8 cellular contexts compared by ENCODE assay signal in genomic region chr11:64777449-64778222, GRCh38. TPM values are rescaled to one million over a fixed set of nuclear protein-coding genes. Genes with fewer than 3 reads are reported as not detected.
DNase-seq lines count a peak whose midpoint lies in the region; ATAC-seq, FAIRE-seq and TF ChIP-seq lines count a peak whose summit lies in the region.

No MANE protein-coding gene starts in this region.

- CTCF ChIA-PET in endothelial cell of umbilical vein (lab: Charles Lee) = interaction anchor here (0.8 to 1.4 kb wide), 2 partner anchors 13 to 14 kb away, joined by 3 to 6 read pairs; no protein-coding TSS in a partner anchor

- intact Hi-C loops in endothelial cell of umbilical vein (cut with micrococcal nuclease) = loop anchor here (1.0 to 2.0 kb wide), 3 partner anchors 25 to 509 kb away; partner anchors contain the start of gene MAP4K2

- TF ChIP-seq POLR2A in endothelial cell of umbilical vein (IDR thresholded peaks at IDR 0.05; ENCODE audit: low read depth, low read length) = peak; percentile 58

- DNase-seq in NCI-H82 treated with DMSO at 0.1 percent for 48 hours (lab: John Stamatoyannopoulos, UW; ENCODE audit: unreplicated experiment) (peak; percentile 15), endothelial cell of umbilical vein (ENCODE audit: low read depth, low spot score) (peak; percentile 85), midbrain (lab: John Stamatoyannopoulos, UW) (peak; percentile 86)
- DNase-seq in activated CD8-positive, alpha-beta memory T cell treated with anti-CD3 and anti-CD28 coated beads, Interleukin-2, amount 50 U/mL, for 48 hours = peak; percentile 90
- peak; percentile 62 for DNase-seq in stimulated activated CD8-positive, alpha-beta memory T cell treated with anti-CD3 and anti-CD28 coated beads, Interleukin-15, amount 100 ng/mL, for 24 hours (ENCODE audit: low read depth)

- no peak for FAIRE-seq in endothelial cell of umbilical vein (lab: Jason Lieb, UNC)

- peaks cover 31% of the 10 kb centered on the region for H3K4me1 ChIP-seq in endothelial cell of umbilical vein (ENCODE audit: control insufficient read depth, extremely low read depth, insufficient read depth, low read length)

- H3K4me3 ChIP-seq in GM08714 (ENCODE audit: low read length) (peak overlapping the region; percentile 91), endothelial cell of umbilical vein (replicated peaks in 1 of 3; ENCODE audit: insufficient read depth in 1 of 3, low read depth in 1 of 3, low read length in 3 of 3) (peak overlapping the region; percentile 7 to 85 (median 75))

- ATAC-seq in HG03135 (IDR thresholded peaks at IDR 0.05; ENCODE audit: unreplicated experiment) (peak; percentile 23), GM18858 (IDR thresholded peaks at IDR 0.05; ENCODE audit: unreplicated experiment) (no peak)

- no peaks in the 10 kb centered on the region for H3K27me3 ChIP-seq in endothelial cell of umbilical vein (ENCODE audit: control insufficient read depth in 2 of 2, insufficient read depth in 2 of 2, low read length in 2 of 2)

- H3K4me2 ChIP-seq in endothelial cell of umbilical vein (ENCODE audit: insufficient read depth, low read length) = peak overlapping the region; percentile 91

- no peaks in the 10 kb centered on the region for H3K9me3 ChIP-seq in endothelial cell of umbilical vein (replicated peaks; ENCODE audit: control insufficient read depth, insufficient read depth, low read length)

- peaks cover 50% of the 10 kb centered on the region for H3K79me2 ChIP-seq in endothelial cell of umbilical vein (ENCODE audit: control insufficient read depth, insufficient read depth, low read length)

- BruUV-seq in endothelial cell of umbilical vein (replicated peaks; lab: Mats Ljungman, UMichigan) = no TSS peak

- H4K20me1 ChIP-seq in endothelial cell of umbilical vein (replicated peaks; ENCODE audit: control insufficient read depth, extremely low read depth, insufficient read depth, low read length) = peaks cover 18% of the 10 kb centered on the region

- dilution Hi-C loops in endothelial cell of umbilical vein (cut with MboI; ENCODE audit: extremely low pct_ligation_motif_present, low sequenced_read_pairs) = no loop called here

- peaks cover 21 to 28% of the 10 kb centered on the region in 2 experiments for H3K36me3 ChIP-seq in endothelial cell of umbilical vein (ENCODE audit: control insufficient read depth in 2 of 2, extremely low read depth in 1 of 2, insufficient read depth in 2 of 2, low read length in 2 of 2)

- POLR2A ChIA-PET in endothelial cell of umbilical vein (lab: Charles Lee) = interaction anchor here (0.5 kb wide), 1 partner anchor 20 kb away, joined by 3 read pairs; no protein-coding TSS in a partner anchor

- H3K9ac ChIP-seq in endothelial cell of umbilical vein (replicated peaks; ENCODE audit: extremely low read depth, insufficient read depth, low read length) = peak overlapping the region; percentile 91

- H3K27ac ChIP-seq in endothelial cell of umbilical vein (ENCODE audit: insufficient read depth, low read depth, low read length) = peak overlapping the region; percentile 79

- H3K9me1 ChIP-seq in endothelial cell of umbilical vein (replicated peaks; ENCODE audit: control insufficient read depth, extremely low read depth, insufficient read depth, low read length) = no peaks in the 10 kb centered on the region

- TF ChIP-seq CTCF in endothelial cell of umbilical vein (IDR thresholded peaks at IDR 0.05; ENCODE audit: extremely low read depth in 1 of 2, insufficient read depth in 1 of 2, low read depth in 1 of 2, low read length in 2 of 2) = no peak

- H2AFZ ChIP-seq in endothelial cell of umbilical vein (ENCODE audit: low read depth, low read length) = no peak overlapping the region

TF ChIP-seq in endothelial cell of umbilical vein, 7 proteins besides CTCF, POLR2A, EP300 and RAD21:
- TF ChIP-seq POLR2AphosphoS5 (IDR thresholded peaks at IDR 0.05; ENCODE audit: insufficient read depth, low read depth, low read length) (peak; percentile 54), MAX (IDR thresholded peaks at IDR 0.05; ENCODE audit: insufficient read depth, insufficient read length) (no peak), JUN (IDR thresholded peaks at IDR 0.05; ENCODE audit: borderline replicate concordance, insufficient read depth, insufficient read length, low read depth) (no peak), EZH2 (IDR thresholded peaks at IDR 0.05; ENCODE audit: borderline replicate concordance, low read depth, low read length, severe bottlenecking) (no peak), MYC (IDR thresholded peaks at IDR 0.05; ENCODE audit: low read depth, low read length) (no peak)

RNA-seq across cellular contexts. Expression of gene SF1, which starts 0.7 kb away (rescaled TPM):
- total RNA-seq in endothelial cell of umbilical vein = 322 and 342 TPM in 2 replicates
- 94.0 and 95.0 TPM in 2 replicates for polyA plus RNA-seq in endothelial cell of umbilical vein
- 72.5 and 73.7 TPM in 2 replicates for polyA plus RNA-seq in endothelial cell of umbilical vein (2011; cell fraction: cytosol; rRNA removed)
- 271 and 349 TPM in 2 replicates for polyA plus RNA-seq in endothelial cell of umbilical vein (2011; cell fraction: nucleus; rRNA removed)
- polyA plus RNA-seq in endothelial cell of umbilical vein (2012) = 156 and 202 TPM in 2 replicates
- polyA minus RNA-seq in endothelial cell of umbilical vein = 107 and 134 TPM in 2 replicates
- polyA minus RNA-seq in endothelial cell of umbilical vein (2011; cell fraction: cytosol; rRNA and poly(A)+ RNA removed) = 55.6 TPM
- polyA minus RNA-seq in endothelial cell of umbilical vein (2011; cell fraction: nucleus; rRNA and poly(A)+ RNA removed) = 177 and 197 TPM in 2 replicates

RNA-seq across cellular contexts. Expression of gene PYGM, which starts 17.9 kb away (rescaled TPM):
- 0.39 and 0.62 TPM in 2 replicates for total RNA-seq in endothelial cell of umbilical vein
- polyA plus RNA-seq in endothelial cell of umbilical vein = 0.10 and 0.11 TPM in 2 replicates
- polyA plus RNA-seq in endothelial cell of umbilical vein (2011; cell fraction: cytosol; rRNA removed) = 0.06 and 0.07 TPM in 2 replicates
- 0.83 and 0.91 TPM in 2 replicates for polyA plus RNA-seq in endothelial cell of umbilical vein (2011; cell fraction: nucleus; rRNA removed)
- polyA plus RNA-seq in endothelial cell of umbilical vein (2012) = 0.16 and 0.37 TPM in 2 replicates
- 0.41 and 0.47 TPM in 2 replicates for polyA minus RNA-seq in endothelial cell of umbilical vein
- not detected for polyA minus RNA-seq in endothelial cell of umbilical vein (2011; cell fraction: cytosol; rRNA and poly(A)+ RNA removed)
- 0.72 and 1.4 TPM in 2 replicates for polyA minus RNA-seq in endothelial cell of umbilical vein (2011; cell fraction: nucleus; rRNA and poly(A)+ RNA removed)

RNA-seq across cellular contexts. Expression of gene MAP4K2, which starts 25.4 kb away (rescaled TPM):
- total RNA-seq in endothelial cell of umbilical vein = 43.3 and 48.5 TPM in 2 replicates
- 44.0 and 51.6 TPM in 2 replicates for polyA plus RNA-seq in endothelial cell of umbilical vein
- polyA plus RNA-seq in endothelial cell of umbilical vein (2011; cell fraction: cytosol; rRNA removed) = 45.1 and 45.7 TPM in 2 replicates
- 109 and 123 TPM in 2 replicates for polyA plus RNA-seq in endothelial cell of umbilical vein (2011; cell fraction: nucleus; rRNA removed)
- 38.6 and 49.2 TPM in 2 replicates for polyA plus RNA-seq in endothelial cell of umbilical vein (2012)
- 46.8 and 52.0 TPM in 2 replicates for polyA minus RNA-seq in endothelial cell of umbilical vein
- polyA minus RNA-seq in endothelial cell of umbilical vein (2011; cell fraction: cytosol; rRNA and poly(A)+ RNA removed) = 18.9 TPM
- 23.0 and 36.3 TPM in 2 replicates for polyA minus RNA-seq in endothelial cell of umbilical vein (2011; cell fraction: nucleus; rRNA and poly(A)+ RNA removed)

RNA-seq across cellular contexts. Expression of gene MEN1, which starts 32.7 kb away (rescaled TPM):
- 41.1 and 41.6 TPM in 2 replicates for total RNA-seq in endothelial cell of umbilical vein
- 43.1 and 48.8 TPM in 2 replicates for polyA plus RNA-seq in endothelial cell of umbilical vein
- 28.8 and 36.8 TPM in 2 replicates for polyA plus RNA-seq in endothelial cell of umbilical vein (2011; cell fraction: cytosol; rRNA removed)
- polyA plus RNA-seq in endothelial cell of umbilical vein (2011; cell fraction: nucleus; rRNA removed) = 60.0 and 60.6 TPM in 2 replicates
- 36.0 and 40.6 TPM in 2 replicates for polyA plus RNA-seq in endothelial cell of umbilical vein (2012)
- 25.7 and 26.5 TPM in 2 replicates for polyA minus RNA-seq in endothelial cell of umbilical vein
- polyA minus RNA-seq in endothelial cell of umbilical vein (2011; cell fraction: cytosol; rRNA and poly(A)+ RNA removed) = 30.1 TPM
- polyA minus RNA-seq in endothelial cell of umbilical vein (2011; cell fraction: nucleus; rRNA and poly(A)+ RNA removed) = 12.9 and 19.6 TPM in 2 replicates

RNA-seq across cellular contexts. Expression of gene RASGRP2, which starts 33.7 kb away (rescaled TPM):
- total RNA-seq in endothelial cell of umbilical vein = 1.1 and 2.3 TPM in 2 replicates
- 1.2 and 2.1 TPM in 2 replicates for polyA plus RNA-seq in endothelial cell of umbilical vein
- polyA plus RNA-seq in endothelial cell of umbilical vein (2011; cell fraction: cytosol; rRNA removed) = 0.79 and 0.80 TPM in 2 replicates
- 4.5 and 7.5 TPM in 2 replicates for polyA plus RNA-seq in endothelial cell of umbilical vein (2011; cell fraction: nucleus; rRNA removed)
- 0.44 and 2.1 TPM in 2 replicates for polyA plus RNA-seq in endothelial cell of umbilical vein (2012)
- polyA minus RNA-seq in endothelial cell of umbilical vein = 2.1 and 2.8 TPM in 2 replicates
- polyA minus RNA-seq in endothelial cell of umbilical vein (2011; cell fraction: cytosol; rRNA and poly(A)+ RNA removed) = not detected
- 1.2 and 1.3 TPM in 2 replicates for polyA minus RNA-seq in endothelial cell of umbilical vein (2011; cell fraction: nucleus; rRNA and poly(A)+ RNA removed)

Comparison
In these comparisons a context has a peak if more than half of its experiments do, and no peak if none do; other contexts are left out.
1. DNase-seq: peak in every context shown above with its lines; median percentile 90 in activated CD8-positive, alpha-beta memory T cell treated with anti-CD3 and anti-CD28 coated beads, Interleukin-2, amount 50 U/mL, for 48 hours; 86 in midbrain; 85 in endothelial cell of umbilical vein; 62 in stimulated activated CD8-positive, alpha-beta memory T cell treated with anti-CD3 and anti-CD28 coated beads, Interleukin-15, amount 100 ng/mL, for 24 hours; 15 in NCI-H82 treated with DMSO at 0.1 percent for 48 hours.